ENCODE assay signal across 28 cellular contexts in genomic region chr11:134552749-134553148, GRCh38.
"Had no signal": no experiment of that assay in that cellular context is flagged by ENCODE, and none has a peak within 500 bp of the region (broad histone marks: within the 10 kb centered on the region; RNA-seq: fewer than 3 reads in every experiment).

No MANE protein-coding gene starts in this region.

- H3K79me2 ChIP-seq: parathyroid adenoma had no signal

- H2AFZ ChIP-seq: neural progenitor cell, parathyroid adenoma had no signal

- H3K9me3 ChIP-seq: ovary, psoas muscle, suprapubic skin, testis, tibial artery, upper lobe of left lung, vagina had no signal

- DNase-seq: natural killer cell; occipital lobe; ovary; posterior cingulate gyrus; psoas muscle; right cardiac atrium; spleen; stimulated activated CD4-positive, alpha-beta T cell treated with anti-CD3 and anti-CD28 coated beads, Interleukin-12 subunit alpha, Interleukin-12 subunit beta, amount 100 ng/mL, for 4 hours; stimulated activated CD4-positive, alpha-beta T cell treated with anti-CD3 and anti-CD28 coated beads, Interleukin-1b, Interleukin-23, amount 100 ng/mL, for 48 hours; stimulated activated CD4-positive, alpha-beta T cell treated with anti-CD3 and anti-CD28 coated beads, Interleukin-4, amount 100 ng/mL, for 1 hour; stimulated activated CD4-positive, alpha-beta T cell treated with anti-CD3 and anti-CD28 coated beads, Interleukin-4, amount 100 ng/mL, for 4 hours; stimulated activated CD8-positive, alpha-beta memory T cell treated with anti-CD3 and anti-CD28 coated beads, Interleukin-4, amount 100 ng/mL, for 48 hours; stimulated activated naive CD4-positive, alpha-beta T cell; stimulated activated naive CD8-positive, alpha-beta T cell treated with anti-CD3 and anti-CD28 coated beads, Interleukin-15, amount 100 ng/mL, for 72 hours; stimulated activated naive CD8-positive, alpha-beta T cell treated with anti-CD3 and anti-CD28 coated beads, Interleukin-15, Interleukin-2, amounts not matched to agents 100 U/mL and 50 U/mL, for 24 hours; substantia nigra; testis; tibial artery; upper lobe of left lung had no signal

- H3K4me2 ChIP-seq: neural progenitor cell, smooth muscle cell had no signal

- FAIRE-seq: urothelium cell line had no signal

- H3K4me1 ChIP-seq: neural progenitor cell, parathyroid adenoma, psoas muscle, spleen, suprapubic skin, testis, tibial artery, upper lobe of left lung, vagina had no signal

- ATAC-seq: natural killer cell; psoas muscle; right cardiac atrium; sciatic nerve; stimulated activated memory B cell treated with anti-CD40 and anti-IgM and Interleukin-4, amounts not matched to agents 10 μg/mL and 1 μg/mL and 100 μg/mL, for 72 hours; stimulated activated naive CD8-positive, alpha-beta T cell treated with anti-CD3 and anti-CD28 coated beads, Interleukin-15, amount 100 ng/mL, for 72 hours; stimulated activated naive CD8-positive, alpha-beta T cell treated with anti-CD3 and anti-CD28 coated beads, Interleukin-15, Interleukin-2, amounts not matched to agents 100 U/mL and 50 U/mL, for 24 hours had no signal

- H3K4me3 ChIP-seq: neural progenitor cell, ovary, psoas muscle, skin epidermis, smooth muscle cell, spleen, suprapubic skin, testis, tibial artery, upper lobe of left lung, vagina had no signal

- H3K9ac ChIP-seq: neural progenitor cell, parathyroid adenoma had no signal

- H3K27me3 ChIP-seq: neural progenitor cell, ovary, suprapubic skin, testis, upper lobe of left lung, vagina had no signal

- H3K36me3 ChIP-seq: neural progenitor cell, ovary, spleen, suprapubic skin, tibial artery, upper lobe of left lung, vagina had no signal

- H3K27ac ChIP-seq: neural progenitor cell, ovary, parathyroid adenoma, psoas muscle, skin epidermis, spleen, suprapubic skin, testis, tibial artery, upper lobe of left lung, vagina had no signal
